In the genomic region with DNA sequence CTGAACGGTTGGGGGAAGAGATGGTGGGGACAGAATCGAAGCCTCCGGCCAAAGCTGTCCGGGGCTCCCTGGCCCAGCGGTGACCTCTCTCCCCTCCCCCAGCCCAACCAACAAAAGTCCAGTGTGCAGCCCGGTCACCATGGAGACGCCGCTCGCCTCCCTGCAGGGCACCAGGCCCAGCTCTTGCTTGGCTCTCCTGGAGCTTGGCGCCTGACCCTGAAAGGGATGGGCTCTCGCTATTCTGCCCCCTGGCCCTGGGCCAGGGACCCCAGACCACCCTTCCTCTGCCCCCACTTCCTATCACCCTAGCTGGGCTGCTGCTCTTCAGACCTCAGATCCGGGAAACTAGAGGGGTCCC, we compare ENCODE assay signal across 8 cellular contexts. TPM values are rescaled to one million over a fixed set of nuclear protein-coding genes. Genes with fewer than 3 reads are reported as not detected.
A peak's percentile ranks its signal among the peaks of the same experiment; 100 is the strongest.
DNase-seq lines count a peak whose midpoint lies in the region; ATAC-seq and TF ChIP-seq lines count a peak whose summit lies in the region.

No MANE protein-coding gene starts in this region.

- TF ChIP-seq CTCF in Peyer's patch (IDR thresholded peaks at IDR 0.05) = no peak
- TF ChIP-seq CTCF in esophagus muscularis mucosa (IDR thresholded peaks at IDR 0.05) = no peak

- peaks cover 4 to 45% (median 24%) of the 10 kb centered on the region in 4 donors for H3K4me1 ChIP-seq in Peyer's patch
- H3K4me1 ChIP-seq in esophagus muscularis mucosa = peaks cover 36 to 76% (median 65%) of the 10 kb centered on the region in 4 donors

- TF ChIP-seq POLR2A in Peyer's patch (IDR thresholded peaks at IDR 0.05) (no peak), esophagus muscularis mucosa (IDR thresholded peaks at IDR 0.05; ENCODE audit: low read depth) (no peak)

- TF ChIP-seq EP300 in esophagus muscularis mucosa (IDR thresholded peaks at IDR 0.05) = no peak

- 19% methylated on average over 5 of the region's 12 CpGs for WGBS in esophagus muscularis mucosa

- DNase-seq in Daoy (ENCODE audit: low read depth) = peak; percentile 37
- DNase-seq in Peyer's patch = no peak
- DNase-seq in esophagus muscularis mucosa (ENCODE audit: extremely low spot score) = no peak
- DNase-seq in pons (ENCODE audit: low spot score) = peak; percentile 94
- no peak for DNase-seq in stimulated activated CD4-positive, alpha-beta T cell treated with anti-CD3 and anti-CD28 coated beads, Interleukin-4, amount 100 ng/mL, for 4 hours
- no peak for DNase-seq in stimulated activated CD4-positive, alpha-beta T cell treated with anti-CD3 and anti-CD28 coated beads, Interleukin-12 subunit alpha, Interleukin-12 subunit beta, amount 100 ng/mL, for 4 hours

- ATAC-seq in HG03045 (IDR thresholded peaks at IDR 0.05; ENCODE audit: unreplicated experiment) = no peak
- ATAC-seq in HG03520 (IDR thresholded peaks at IDR 0.05; ENCODE audit: unreplicated experiment) = no peak

- H3K27ac ChIP-seq in Peyer's patch (no peak overlapping the region), esophagus muscularis mucosa (replicated peaks in 1 of 4) (peak overlapping the region in 2 of 4 donors; percentile 50 to 63)

- intact Hi-C loops in esophagus muscularis mucosa (cut with DNase I) = no loop called here

- H3K36me3 ChIP-seq in Peyer's patch (no peaks in the 10 kb centered on the region), esophagus muscularis mucosa (peaks cover 0 to 10% (median 3%) of the 10 kb centered on the region in 4 donors)

- H3K9me3 ChIP-seq in Peyer's patch = no peaks in the 10 kb centered on the region
- H3K9me3 ChIP-seq in esophagus muscularis mucosa = no peaks in the 10 kb centered on the region

- peaks cover 0 to 2% of the 10 kb centered on the region in 2 donors for H3K27me3 ChIP-seq in Peyer's patch
- H3K27me3 ChIP-seq in esophagus muscularis mucosa = peaks cover 0 to 20% (median 4%) of the 10 kb centered on the region in 4 donors

- H3K4me3 ChIP-seq in Peyer's patch (peak overlapping the region in 3 of 4 donors; percentile 74 to 82 (median 80)), esophagus muscularis mucosa (peak overlapping the region; percentile 68 to 86 (median 83))

RNA-seq across cellular contexts. Expression of gene METRN, which starts 1.3 kb away (rescaled TPM):
- 40.9 and 60.0 TPM in 2 replicates for total RNA-seq in Daoy (2014; rRNA removed; shearing (Covaris generic))
- 10 to 100 TPM in 2 of 4 donors, 1 to 10 TPM in 2; 4.0 to 33.8 (median 8.9) TPM for total RNA-seq in Peyer's patch
- total RNA-seq in esophagus muscularis mucosa = 100 to 1,000 TPM in 1 of 4 donors, 10 to 100 TPM in 3; 56.5 to 143 (median 78.0) TPM

RNA-seq across cellular contexts. Expression of gene ANTKMT, which starts 4.7 kb away (rescaled TPM):
- 29.8 and 54.9 TPM in 2 replicates for total RNA-seq in Daoy (2014; rRNA removed; shearing (Covaris generic))
- total RNA-seq in Peyer's patch = 10 to 100 TPM; 52.8 to 93.9 (median 72.0) TPM
- total RNA-seq in esophagus muscularis mucosa = 10 to 100 TPM; 26.5 to 48.6 (median 40.3) TPM

RNA-seq across cellular contexts. Expression of gene CCDC78, which starts 10.0 kb away (rescaled TPM):
- total RNA-seq in Daoy (2014; rRNA removed; shearing (Covaris generic)) = 0.23 and 0.24 TPM in 2 replicates
- total RNA-seq in Peyer's patch = 10 to 100 TPM in 1 of 4 donors, 1 to 10 TPM in 3; 2.1 to 13.2 (median 6.3) TPM
- 1 to 10 TPM in 1 of 4 donors, under 1 TPM in 3; 0.33 to 2.5 (median 0.61) TPM for total RNA-seq in esophagus muscularis mucosa

RNA-seq across cellular contexts. Expression of gene FBXL16, which starts 10.6 kb away (rescaled TPM):
- total RNA-seq in Daoy (2014; rRNA removed; shearing (Covaris generic)) = 0.51 TPM in 1 of 2 replicates, not detected in the other
- total RNA-seq in Peyer's patch = 1 to 10 TPM; 1.4 to 2.5 (median 1.9) TPM
- 1 to 10 TPM in 1 of 4 donors, under 1 TPM in 3; 0.42 to 1.2 (median 0.51) TPM for total RNA-seq in esophagus muscularis mucosa

RNA-seq across cellular contexts. Expression of gene HAGHL, which starts 10.7 kb away (rescaled TPM):
- 3.3 and 4.3 TPM in 2 replicates for total RNA-seq in Daoy (2014; rRNA removed; shearing (Covaris generic))
- total RNA-seq in Peyer's patch (10 to 100 TPM in 1 of 4 donors, 1 to 10 TPM in 2, under 1 TPM in 1; 0.53 to 42.9 (median 3.4) TPM), esophagus muscularis mucosa (1 to 10 TPM; 1.7 to 5.6 (median 4.5) TPM)

Comparison
In these comparisons a context has a peak if more than half of its experiments do, and no peak if none do; other contexts are left out.
1. DNase-seq: peak in Daoy (single experiment) and pons (single experiment); none in Peyer's patch (0 of 3), esophagus muscularis mucosa (single experiment), stimulated activated CD4-positive, alpha-beta T cell treated with anti-CD3 and anti-CD28 coated beads, Interleukin-4, amount 100 ng/mL, for 4 hours (0 of 2) and stimulated activated CD4-positive, alpha-beta T cell treated with anti-CD3 and anti-CD28 coated beads, Interleukin-12 subunit alpha, Interleukin-12 subunit beta, amount 100 ng/mL, for 4 hours (single experiment).